In the genomic region with DNA sequence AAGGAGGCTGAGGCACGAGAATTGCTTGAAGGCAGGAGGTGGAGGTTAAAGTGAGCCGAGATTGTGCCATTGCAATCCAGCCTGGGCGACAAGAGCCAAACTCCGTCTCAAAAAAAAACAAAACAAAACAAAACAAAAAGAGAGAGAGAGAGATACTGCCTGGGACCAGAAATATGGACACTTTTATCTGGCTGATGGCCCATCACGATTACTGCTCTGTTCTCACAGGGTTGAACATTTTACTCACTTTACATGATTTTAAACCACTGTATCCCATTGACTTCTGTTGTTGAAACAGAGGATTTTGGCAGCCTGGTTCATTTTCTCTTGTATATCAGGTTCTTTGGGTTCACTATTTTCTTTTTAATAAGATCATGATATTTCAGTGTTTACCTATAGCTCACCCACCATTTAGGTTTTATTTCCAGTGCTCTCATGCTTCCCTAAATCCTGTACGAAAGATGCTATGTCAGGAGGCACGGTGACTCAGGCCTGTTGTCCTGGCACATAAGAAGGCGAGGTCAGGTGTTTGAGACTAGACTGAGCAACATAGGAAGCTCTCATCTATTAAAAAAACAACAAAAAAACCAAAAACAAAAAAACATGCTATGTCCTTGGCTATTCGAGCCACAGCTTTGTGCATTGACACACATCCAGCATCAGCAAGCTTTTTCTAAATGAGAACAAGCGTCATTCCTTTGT, we compare ENCODE assay signal across 12 cellular contexts. TPM values are rescaled to one million over a fixed set of nuclear protein-coding genes. Genes with fewer than 3 reads are reported as not detected.
DNase-seq lines count a peak whose midpoint lies in the region; ATAC-seq and TF ChIP-seq lines count a peak whose summit lies in the region.
"Had no signal": no experiment of that assay in that cellular context is flagged by ENCODE, and none has a peak within 500 bp of the region (broad histone marks: within the 10 kb centered on the region; RNA-seq: fewer than 3 reads in every experiment).

No MANE protein-coding gene starts in this region.

- no peaks in the 10 kb centered on the region for H3K27me3 Mint-ChIP-seq in activated naive CD4-positive, alpha-beta T cell treated with anti-CD3 and anti-CD28 coated beads, Interleukin-2, amount 50 U/mL, for 24 hours
- H3K27me3 Mint-ChIP-seq in nephron progenitor cell (ENCODE audit: low read depth, poor library complexity) = peaks cover 2% of the 10 kb centered on the region

- no peaks in the 10 kb centered on the region for H3K9me3 ChIP-seq in thoracic aorta
- H3K9me3 ChIP-seq: A549, esophagus muscularis mucosa had no signal

- peak overlapping the region; percentile 78 for H3K4me3 Mint-ChIP-seq in activated naive CD4-positive, alpha-beta T cell treated with anti-CD3 and anti-CD28 coated beads, Interleukin-2, amount 50 U/mL, for 24 hours
- no peak overlapping the region for H3K4me3 Mint-ChIP-seq in nephron progenitor cell
- H3K4me3 Mint-ChIP-seq: T-helper 1 cell treated with Interleukin-12 subunit alpha and Interleukin-12 subunit beta and Interleukin-4 antibody, amounts not matched to agents 30 μg/mL and 1 μg/mL, for 36 hours had no signal

- peak overlapping the region; percentile 27 for H3K4me3 ChIP-seq in thoracic aorta
- H3K4me3 ChIP-seq: A549, esophagus muscularis mucosa had no signal

- no peaks in the 10 kb centered on the region for H3K36me3 Mint-ChIP-seq in activated naive CD4-positive, alpha-beta T cell treated with anti-CD3 and anti-CD28 coated beads, Interleukin-2, amount 50 U/mL, for 24 hours
- peaks cover 0 to 5% of the 10 kb centered on the region in 2 donors for H3K36me3 Mint-ChIP-seq in activated naive CD4-positive, alpha-beta T cell treated with anti-CD3 and anti-CD28 coated beads, Interleukin-2, amount 50 U/mL, for 72 hours
- no peaks in the 10 kb centered on the region for H3K36me3 Mint-ChIP-seq in nephron progenitor cell (ENCODE audit: low read depth)

- H3K27me3 ChIP-seq in thoracic aorta (replicated peaks; ENCODE audit: insufficient read depth) = no peaks in the 10 kb centered on the region
- H3K27me3 ChIP-seq: esophagus muscularis mucosa had no signal

- no peak for ATAC-seq in activated naive CD4-positive, alpha-beta T cell treated with anti-CD3 and anti-CD28 coated beads, Interleukin-2, amount 50 U/mL, for 72 hours
- ATAC-seq in HG03175 (IDR thresholded peaks at IDR 0.05; ENCODE audit: unreplicated experiment) = peak; percentile 26
- no peak for ATAC-seq in thoracic aorta (ENCODE audit: insufficient number of reproducible peaks, low FRiP score, low read depth)
- ATAC-seq in HG02588 (IDR thresholded peaks at IDR 0.05; ENCODE audit: unreplicated experiment) = no peak
- ATAC-seq in GM18870 (IDR thresholded peaks at IDR 0.05; ENCODE audit: unreplicated experiment) = no peak
- ATAC-seq: A549 had no signal

- H3K4me1 ChIP-seq in thoracic aorta (ENCODE audit: control insufficient read depth in 1 of 2, low read depth in 2 of 2) = no peaks in the 10 kb centered on the region
- H3K4me1 ChIP-seq: A549, esophagus muscularis mucosa had no signal

- H3K27ac ChIP-seq in caudate nucleus (ENCODE audit: low read depth, low read length) (peak overlapping the region; percentile 58), thoracic aorta (no peak overlapping the region)
- H3K27ac ChIP-seq: A549, esophagus muscularis mucosa had no signal

- TF ChIP-seq CTCF in thoracic aorta (IDR thresholded peaks at IDR 0.05) (no peak), nephron progenitor cell (IDR thresholded peaks at IDR 0.05) (no peak)

- peaks cover 19% of the 10 kb centered on the region for H3K4me1 Mint-ChIP-seq in activated naive CD4-positive, alpha-beta T cell treated with anti-CD3 and anti-CD28 coated beads, Interleukin-2, amount 50 U/mL, for 24 hours
- H3K4me1 Mint-ChIP-seq in nephron progenitor cell = no peaks in the 10 kb centered on the region

- no peaks in the 10 kb centered on the region for H3K36me3 ChIP-seq in thoracic aorta
- H3K36me3 ChIP-seq: esophagus muscularis mucosa had no signal

- no peak for DNase-seq in activated naive CD4-positive, alpha-beta T cell treated with anti-CD3 and anti-CD28 coated beads, Interleukin-2, amount 50 U/mL, for 72 hours (ENCODE audit: low spot score in 2 of 2)
- DNase-seq in caudate nucleus (lab: John Stamatoyannopoulos, UW) = no peak
- no peak for DNase-seq in thoracic aorta (ENCODE audit: low spot score)
- DNase-seq in nephron progenitor cell = no peak
- DNase-seq: NCI-H345 had no signal

- no peaks in the 10 kb centered on the region for H3K9me3 Mint-ChIP-seq in activated naive CD4-positive, alpha-beta T cell treated with anti-CD3 and anti-CD28 coated beads, Interleukin-2, amount 50 U/mL, for 24 hours
- H3K9me3 Mint-ChIP-seq in activated naive CD4-positive, alpha-beta T cell treated with anti-CD3 and anti-CD28 coated beads, Interleukin-2, amount 50 U/mL, for 72 hours = no peaks in the 10 kb centered on the region
- H3K9me3 Mint-ChIP-seq in nephron progenitor cell = no peaks in the 10 kb centered on the region
- H3K9me3 Mint-ChIP-seq: T-helper 1 cell treated with Interleukin-12 subunit alpha and Interleukin-12 subunit beta and Interleukin-4 antibody, amounts not matched to agents 30 μg/mL and 1 μg/mL, for 36 hours had no signal

- no peak overlapping the region for H3K27ac Mint-ChIP-seq in activated naive CD4-positive, alpha-beta T cell treated with anti-CD3 and anti-CD28 coated beads, Interleukin-2, amount 50 U/mL, for 24 hours
- peak overlapping the region in 1 of 2 donors; percentile 54 for H3K27ac Mint-ChIP-seq in activated naive CD4-positive, alpha-beta T cell treated with anti-CD3 and anti-CD28 coated beads, Interleukin-2, amount 50 U/mL, for 72 hours
- no peak overlapping the region for H3K27ac Mint-ChIP-seq in nephron progenitor cell
- H3K27ac Mint-ChIP-seq: T-helper 1 cell treated with Interleukin-12 subunit alpha and Interleukin-12 subunit beta and Interleukin-4 antibody, amounts not matched to agents 30 μg/mL and 1 μg/mL, for 36 hours had no signal

RNA-seq across cellular contexts. Expression of a gene that starts 34.5 kb away (rescaled TPM):
- total RNA-seq in activated naive CD4-positive, alpha-beta T cell treated with anti-CD3 and anti-CD28 coated beads, Interleukin-2, amount 50 U/mL, for 72 hours = 10 to 100 TPM; 15.0 to 22.4 TPM
- total RNA-seq in thoracic aorta = 10 to 100 TPM; 30.6 to 39.3 TPM
